ENCODE assay signal across 14 cellular contexts in the genomic region with DNA sequence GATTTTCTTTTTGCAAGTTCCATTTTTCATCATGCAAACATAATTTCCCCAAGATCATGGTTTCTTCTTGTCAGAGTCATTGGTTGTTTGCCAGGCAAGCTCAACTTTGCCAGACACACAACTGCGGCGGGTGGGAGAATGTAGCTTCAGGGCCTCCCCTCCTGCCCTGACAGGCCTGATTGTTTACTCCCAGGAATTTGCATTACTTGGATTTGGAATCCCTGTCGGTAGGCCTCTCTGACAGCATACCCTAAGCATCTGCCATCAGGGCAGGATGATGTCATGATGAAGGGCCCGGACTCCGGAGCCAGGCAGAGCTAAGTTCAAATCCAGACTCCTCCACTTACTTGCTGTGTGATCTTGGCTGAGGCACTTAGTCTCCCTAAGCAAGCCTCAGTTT. TPM values are rescaled to one million over a fixed set of nuclear protein-coding genes. Genes with fewer than 3 reads are reported as not detected.
DNase-seq lines count a peak whose midpoint lies in the region; ATAC-seq and TF ChIP-seq lines count a peak whose summit lies in the region.
"Had no signal": no experiment of that assay in that cellular context is flagged by ENCODE, and none has a peak within 500 bp of the region (broad histone marks: within the 10 kb centered on the region; RNA-seq: fewer than 3 reads in every experiment).

No MANE protein-coding gene starts in this region.

- no peak overlapping the region for H3K27ac ChIP-seq in mesenchymal stem cell (ENCODE audit: low read length, poor library complexity, severe bottlenecking)
- H3K27ac ChIP-seq: BLaER1, pancreas, uterus had no signal

- no peak overlapping the region for H2BK5ac ChIP-seq in mesenchymal stem cell (ENCODE audit: low read depth, low read length, poor library complexity, severe bottlenecking)

- no peaks in the 10 kb centered on the region for H3K79me1 ChIP-seq in mesenchymal stem cell (replicated peaks; ENCODE audit: low read length, poor library complexity, severe bottlenecking)

- H2BK15ac ChIP-seq in mesenchymal stem cell (ENCODE audit: low read depth, poor library complexity, severe bottlenecking) = no peak overlapping the region

- TF ChIP-seq CTCF in AG10803 (conservative IDR thresholded peaks at IDR 0.05; ENCODE audit: low read length) (no peak), choroid plexus epithelial cell (conservative IDR thresholded peaks at IDR 0.05; ENCODE audit: low read depth, low read length) (no peak)

- 14% methylated on average over 5 of the region's 5 CpGs for WGBS in mesenchymal stem cell

- ATAC-seq in GM21723 (IDR thresholded peaks at IDR 0.05; ENCODE audit: unreplicated experiment) (no peak), HG03139 (IDR thresholded peaks at IDR 0.05; ENCODE audit: unreplicated experiment) (no peak)
- ATAC-seq: activated T-cell treated with anti-CD3 and anti-CD28 coated beads, Interleukin-2, amount 50 U/mL, for 4 hours; pancreas had no signal

- H3K4me2 ChIP-seq in mesenchymal stem cell (ENCODE audit: low read length, poor library complexity, severe bottlenecking) = no peak overlapping the region
- H3K4me2 ChIP-seq: BLaER1 had no signal

- H3K36me3 ChIP-seq in MG63 = no peaks in the 10 kb centered on the region
- no peaks in the 10 kb centered on the region for H3K36me3 ChIP-seq in mesenchymal stem cell (ENCODE audit: control insufficient read depth in 1 of 2, insufficient read depth in 2 of 2, low read depth in 1 of 2, low read length in 2 of 2)
- H3K36me3 ChIP-seq: BLaER1, pancreas, uterus had no signal

- H3K9me3 ChIP-seq in MG63 = no peaks in the 10 kb centered on the region
- H3K9me3 ChIP-seq in mesenchymal stem cell (ENCODE audit: control insufficient read depth, low read length) = no peaks in the 10 kb centered on the region
- H3K9me3 ChIP-seq: BLaER1, pancreas, uterus had no signal

- H4K91ac ChIP-seq in mesenchymal stem cell (ENCODE audit: low read length) = no peak overlapping the region

- H4K8ac ChIP-seq in mesenchymal stem cell (ENCODE audit: low read length) = no peak overlapping the region

- H3K14ac ChIP-seq in mesenchymal stem cell (ENCODE audit: low read length in 2 of 2) = no peak overlapping the region

- H3K4ac ChIP-seq in mesenchymal stem cell (ENCODE audit: low read depth in 1 of 2, low read length in 2 of 2) = no peak overlapping the region

- no peak overlapping the region for H2AK5ac ChIP-seq in mesenchymal stem cell (ENCODE audit: low read length, severe bottlenecking)

- H3K4me3 ChIP-seq in AG10803 (ENCODE audit: low read length) (no peak overlapping the region), MG63 (no peak overlapping the region), choroid plexus epithelial cell (ENCODE audit: low read depth, low read length) (no peak overlapping the region), mesenchymal stem cell (ENCODE audit: insufficient read depth in 1 of 2, low read depth in 1 of 2, low read length in 2 of 2) (no peak overlapping the region)
- H3K4me3 ChIP-seq: BLaER1, pancreas, uterus had no signal

- no peak overlapping the region for H2BK120ac ChIP-seq in mesenchymal stem cell (ENCODE audit: low read depth, low read length)

- H3K27me3 ChIP-seq in MG63 = no peaks in the 10 kb centered on the region
- H3K27me3 ChIP-seq in mesenchymal stem cell (ENCODE audit: control insufficient read depth in 1 of 2, insufficient read depth in 1 of 2, low read length in 2 of 2) = no peaks in the 10 kb centered on the region
- H3K27me3 ChIP-seq: BLaER1, pancreas, uterus had no signal

- H2BK12ac ChIP-seq in mesenchymal stem cell (ENCODE audit: low read length in 2 of 2) = no peak overlapping the region

- H3K18ac ChIP-seq in mesenchymal stem cell (ENCODE audit: low read depth in 1 of 2, low read length in 2 of 2) = no peak overlapping the region

- H2AFZ ChIP-seq in mesenchymal stem cell (ENCODE audit: low read depth, low read length) = no peak overlapping the region

- no peak overlapping the region for H3K23ac ChIP-seq in mesenchymal stem cell (ENCODE audit: low read length in 2 of 2)

- DNase-seq in AG10803 (ENCODE audit: low read depth) = peak; percentile 86
- DNase-seq in MG63 = peak; percentile 82
- DNase-seq in choroid plexus epithelial cell (ENCODE audit: low read depth) = peak; percentile 84
- DNase-seq in mesenchymal stem cell = peak; percentile 83
- DNase-seq in SKM-1 (lab: John Stamatoyannopoulos, UW; ENCODE audit: unreplicated experiment) = no peak
- DNase-seq in pons (ENCODE audit: low spot score) = no peak
- DNase-seq: activated T-cell treated with anti-CD3 and anti-CD28 coated beads, Interleukin-2, amount 50 U/mL, for 4 hours; anterior cingulate cortex; effector CD8-positive, alpha-beta T cell; pancreas; uterus had no signal

- peaks cover 2% of the 10 kb centered on the region for H3K4me1 ChIP-seq in mesenchymal stem cell (ENCODE audit: control insufficient read depth, insufficient read depth, low read depth, low read length)
- H3K4me1 ChIP-seq: pancreas, uterus had no signal

- peak overlapping the region; percentile 40 for H3K9ac ChIP-seq in mesenchymal stem cell (ENCODE audit: low read length)
- H3K9ac ChIP-seq: BLaER1 had no signal

RNA-seq across cellular contexts. Expression of a gene that starts 15.0 kb away (rescaled TPM):
- total RNA-seq in MG63 (2014; rRNA removed; shearing (Covaris generic); ENCODE audit: low replicate concordance) = 6,735 and 8,677 TPM in 2 replicates
- 3,588 TPM for polyA plus RNA-seq in mesenchymal stem cell (2013, experiment 1 of 2)
- polyA plus RNA-seq in mesenchymal stem cell (2013, experiment 2 of 2) = 3,623 TPM

RNA-seq across cellular contexts. Expression of a gene that starts 21.8 kb away (rescaled TPM):
- total RNA-seq in MG63 (2014; rRNA removed; shearing (Covaris generic); ENCODE audit: low replicate concordance) = not detected in 2 replicates
- 0.43 TPM for polyA plus RNA-seq in mesenchymal stem cell (2013, experiment 1 of 2)
- 0.36 TPM for polyA plus RNA-seq in mesenchymal stem cell (2013, experiment 2 of 2)

Comparison
In these comparisons a context has a peak if more than half of its experiments do, and no peak if none do; other contexts are left out.
1. DNase-seq: peak in AG10803 (single experiment), MG63 (single experiment), choroid plexus epithelial cell (single experiment) and mesenchymal stem cell (single experiment); none in SKM-1 (single experiment) and pons (single experiment).